Comparison of ENCODE assay signal across 1 cellular context in genomic region chr4:48015216-48015615, GRCh38.
TF ChIP-seq lines count a peak whose summit lies in the region.

No MANE protein-coding gene starts in this region.

TF ChIP-seq in GM12878, 131 proteins besides CTCF, POLR2A, EP300 and RAD21:
- TF ChIP-seq, protein P1, sequence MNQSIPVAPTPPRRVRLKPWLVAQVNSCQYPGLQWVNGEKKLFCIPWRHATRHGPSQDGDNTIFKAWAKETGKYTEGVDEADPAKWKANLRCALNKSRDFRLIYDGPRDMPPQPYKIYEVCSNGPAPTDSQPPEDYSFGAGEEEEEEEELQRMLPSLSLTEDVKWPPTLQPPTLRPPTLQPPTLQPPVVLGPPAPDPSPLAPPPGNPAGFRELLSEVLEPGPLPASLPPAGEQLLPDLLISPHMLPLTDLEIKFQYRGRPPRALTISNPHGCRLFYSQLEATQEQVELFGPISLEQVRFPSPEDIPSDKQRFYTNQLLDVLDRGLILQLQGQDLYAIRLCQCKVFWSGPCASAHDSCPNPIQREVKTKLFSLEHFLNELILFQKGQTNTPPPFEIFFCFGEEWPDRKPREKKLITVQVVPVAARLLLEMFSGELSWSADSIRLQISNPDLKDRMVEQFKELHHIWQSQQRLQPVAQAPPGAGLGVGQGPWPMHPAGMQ (IDR thresholded peaks at IDR 0.05; ENCODE audit: borderline replicate concordance) = no peak
- TF ChIP-seq NBN (IDR thresholded peaks at IDR 0.05) = no peak
